Comparison of ENCODE assay signal across 18 cellular contexts in genomic region chr3:185797108-185797881, GRCh38. TPM values are rescaled to one million over a fixed set of nuclear protein-coding genes. Genes with fewer than 3 reads are reported as not detected.
DNase-seq lines count a peak whose midpoint lies in the region; ATAC-seq, FAIRE-seq and TF ChIP-seq lines count a peak whose summit lies in the region.
"Had no signal": no experiment of that assay in that cellular context is flagged by ENCODE, and none has a peak within 500 bp of the region (broad histone marks: within the 10 kb centered on the region; RNA-seq: fewer than 3 reads in every experiment).

No MANE protein-coding gene starts in this region.

- peaks cover 18% of the 10 kb centered on the region for H3K36me3 Mint-ChIP-seq in HFFc6 (ENCODE audit: low read depth)
- peaks cover 2% of the 10 kb centered on the region; the same call in 1 of the 2 replicates for H3K36me3 Mint-ChIP-seq in WTC11
- H3K36me3 Mint-ChIP-seq in CD8-positive, alpha-beta memory T cell: peaks cover 0 to 7% (median 0%) of the 10 kb centered on the region in 3 donors
- H3K36me3 Mint-ChIP-seq in activated CD8-positive, alpha-beta T cell treated with anti-CD3 and anti-CD28 coated beads, Interleukin-2, amount 10 ng/mL, durations not matched to agents 7 days and 5 days (ENCODE audit: low read depth): no peaks in the 10 kb centered on the region
- H3K36me3 Mint-ChIP-seq: naive thymus-derived CD8-positive, alpha-beta T cell had no signal

- H3K4me3 Mint-ChIP-seq in HFFc6: peak overlapping the region; percentile 52
- no peak overlapping the region for H3K4me3 Mint-ChIP-seq in WTC11
- no peak overlapping the region for H3K4me3 Mint-ChIP-seq in CD8-positive, alpha-beta memory T cell
- H3K4me3 Mint-ChIP-seq in activated CD8-positive, alpha-beta T cell treated with anti-CD3 and anti-CD28 coated beads, Interleukin-2, amount 10 ng/mL, durations not matched to agents 7 days and 5 days: no peak overlapping the region
- H3K4me3 Mint-ChIP-seq: naive thymus-derived CD8-positive, alpha-beta T cell had no signal

- DNase-seq in HFFc6: no peak
- DNase-seq in WTC11 (ENCODE audit: low spot score): no peak
- no peak for DNase-seq in keratinocyte (ENCODE audit: low read depth, low spot score)
- DNase-seq in ascending aorta (ENCODE audit: low spot score in 2 of 2): no peak
- no peak for DNase-seq in globus pallidus (ENCODE audit: low spot score)
- DNase-seq in CD8-positive, alpha-beta memory T cell: no peak
- DNase-seq in activated CD8-positive, alpha-beta T cell treated with anti-CD3 and anti-CD28 coated beads, Interleukin-2, amount 10 ng/mL, durations not matched to agents 7 days and 5 days: no peak
- DNase-seq: activated CD8-positive, alpha-beta memory T cell treated with anti-CD3 and anti-CD28 coated beads, Interleukin-2, amount 50 U/mL, for 48 hours; left ventricle myocardium inferior; naive thymus-derived CD8-positive, alpha-beta T cell; NCI-H82; right cardiac atrium; stimulated activated CD4-positive, alpha-beta T cell treated with anti-CD3 and anti-CD28 coated beads, Interleukin-1b, Interleukin-23, amount 100 ng/mL, for 48 hours; substantia nigra; T-helper 2 cell had no signal

- intact Hi-C loops in ascending aorta (cut with DNase I): no loop called here

- ATAC-seq in WTC11: no peak; the same call in 1 of the 2 replicates
- no peak for ATAC-seq in activated CD8-positive, alpha-beta T cell treated with anti-CD3 and anti-CD28 coated beads, Interleukin-2, amount 10 ng/mL, durations not matched to agents 7 days and 5 days
- ATAC-seq: naive thymus-derived CD8-positive, alpha-beta T cell had no signal

- TF ChIP-seq CTCF in HFFc6 (IDR thresholded peaks at IDR 0.05) (no peak), WTC11 (IDR thresholded peaks at IDR 0.05) (no peak), keratinocyte (optimal IDR thresholded peaks at IDR 0.05 in 1 of 3, IDR thresholded peaks at IDR 0.05 in 1 of 3, conservative IDR thresholded peaks at IDR 0.05 in 1 of 3; ENCODE audit: extremely low read depth in 1 of 3, insufficient read depth in 2 of 3, low read length in 3 of 3) (no peak), ascending aorta (IDR thresholded peaks at IDR 0.05) (no peak)

- POLR2A ChIA-PET in WTC11 (lab: Charles Lee): interaction anchor here (0.6 to 1.2 kb wide), 3 partner anchors 8 to 15 kb away, joined by 3 to 5 read pairs (median 3); no protein-coding TSS in a partner anchor
- POLR2A ChIA-PET in CD8-positive, alpha-beta memory T cell (lab: Charles Lee): no interaction called here
- POLR2A ChIA-PET in activated CD8-positive, alpha-beta T cell treated with anti-CD3 and anti-CD28 coated beads, Interleukin-2, amount 10 ng/mL, durations not matched to agents 7 days and 5 days (lab: Charles Lee): no interaction called here

- H3K27me3 Mint-ChIP-seq in HFFc6 (ENCODE audit: insufficient read depth): no peaks in the 10 kb centered on the region; the same call in 1 of the 2 replicates
- no peaks in the 10 kb centered on the region for H3K27me3 Mint-ChIP-seq in WTC11 (ENCODE audit: low read depth)
- H3K27me3 Mint-ChIP-seq in CD8-positive, alpha-beta memory T cell: peaks cover 9 to 43% of the 10 kb centered on the region in 2 donors
- H3K27me3 Mint-ChIP-seq in activated CD8-positive, alpha-beta T cell treated with anti-CD3 and anti-CD28 coated beads, Interleukin-2, amount 10 ng/mL, durations not matched to agents 7 days and 5 days (ENCODE audit: low read depth): peaks cover 6% of the 10 kb centered on the region

- peak overlapping the region; percentile 71 for H3K4me2 ChIP-seq in keratinocyte (ENCODE audit: control insufficient read depth, extremely low read depth, insufficient read depth, low read depth, low read length)
- H3K4me2 ChIP-seq in skeletal muscle satellite cell (ENCODE audit: low read length): peak overlapping the region; percentile 17
- H3K4me2 ChIP-seq: BLaER1 had no signal

- H3K4me3 ChIP-seq in keratinocyte (ENCODE audit: control insufficient read depth in 2 of 3, extremely low read depth in 1 of 3, insufficient read depth in 2 of 3, low read depth in 1 of 3, low read length in 3 of 3) (peak overlapping the region in 2 of 3 experiments; percentile 4 to 25), skeletal muscle satellite cell (ENCODE audit: low read length) (peak overlapping the region; percentile 1), ascending aorta (no peak overlapping the region)
- H3K4me3 ChIP-seq in CD8-positive, alpha-beta memory T cell (ENCODE audit: low read length): no peak overlapping the region
- H3K4me3 ChIP-seq: BLaER1, left ventricle myocardium inferior had no signal

- H3K27me3 ChIP-seq in keratinocyte (ENCODE audit: control insufficient read depth, extremely low read depth, insufficient read depth, low read length) (no peaks in the 10 kb centered on the region), skeletal muscle satellite cell (ENCODE audit: control insufficient read depth, insufficient read depth, low read length) (no peaks in the 10 kb centered on the region), ascending aorta (no peaks in the 10 kb centered on the region)
- H3K27me3 ChIP-seq in CD8-positive, alpha-beta memory T cell (ENCODE audit: insufficient read depth, low read length, poor library complexity, severe bottlenecking): no peaks in the 10 kb centered on the region
- H3K27me3 ChIP-seq: BLaER1 had no signal

- H3K9me3 ChIP-seq in keratinocyte (ENCODE audit: control insufficient read depth, low read depth, low read length) (no peaks in the 10 kb centered on the region), skeletal muscle satellite cell (replicated peaks; ENCODE audit: low read length) (no peaks in the 10 kb centered on the region), ascending aorta (no peaks in the 10 kb centered on the region)
- H3K9me3 ChIP-seq in CD8-positive, alpha-beta memory T cell (ENCODE audit: low read length): no peaks in the 10 kb centered on the region
- H3K9me3 ChIP-seq: left ventricle myocardium inferior had no signal

- H4K20me1 ChIP-seq in keratinocyte (ENCODE audit: control insufficient read depth, extremely low read depth, insufficient read depth, low read length): peaks cover 30% of the 10 kb centered on the region
- H4K20me1 ChIP-seq: BLaER1 had no signal

- peak overlapping the region; percentile 74 for H3K9ac ChIP-seq in keratinocyte (ENCODE audit: control insufficient read depth, extremely low read depth, insufficient read depth, low read length)
- no peak overlapping the region for H3K9ac ChIP-seq in skeletal muscle satellite cell (ENCODE audit: low read depth, low read length)
- H3K9ac ChIP-seq: BLaER1 had no signal

- H3K4me1 Mint-ChIP-seq in HFFc6 (ENCODE audit: low read depth): peaks cover 71% of the 10 kb centered on the region
- peaks cover 81% of the 10 kb centered on the region for H3K4me1 Mint-ChIP-seq in WTC11
- no peaks in the 10 kb centered on the region for H3K4me1 Mint-ChIP-seq in CD8-positive, alpha-beta memory T cell
- H3K4me1 Mint-ChIP-seq in activated CD8-positive, alpha-beta T cell treated with anti-CD3 and anti-CD28 coated beads, Interleukin-2, amount 10 ng/mL, durations not matched to agents 7 days and 5 days (ENCODE audit: low read depth): peaks cover 7% of the 10 kb centered on the region

- peaks cover 94% of the 10 kb centered on the region for H3K79me2 ChIP-seq in keratinocyte (ENCODE audit: control insufficient read depth, insufficient read depth, low read length)

- CTCF ChIA-PET in WTC11 (lab: Charles Lee): interaction anchor here (0.6 to 1.7 kb wide), 4 partner anchors 8 to 162 kb away, joined by 3 to 7 read pairs (median 3); no protein-coding TSS in a partner anchor
- CTCF ChIA-PET in CD8-positive, alpha-beta memory T cell (lab: Charles Lee): no interaction called here
- CTCF ChIA-PET in activated CD8-positive, alpha-beta T cell treated with anti-CD3 and anti-CD28 coated beads, Interleukin-2, amount 10 ng/mL, durations not matched to agents 7 days and 5 days (lab: Charles Lee): no interaction called here

- peaks cover 5% of the 10 kb centered on the region for H3K9me1 ChIP-seq in keratinocyte (ENCODE audit: control insufficient read depth, extremely low read depth, insufficient read depth, low read length)

- peak; percentile 17 for FAIRE-seq in keratinocyte (lab: Jason Lieb, UNC)
- FAIRE-seq: H1 had no signal

- H3K27ac ChIP-seq in keratinocyte (ENCODE audit: control insufficient read depth, insufficient read depth, low read length): peak overlapping the region; percentile 95
- H3K27ac ChIP-seq in ascending aorta: no peak overlapping the region
- H3K27ac ChIP-seq in CD8-positive, alpha-beta memory T cell (ENCODE audit: low read depth, low read length): no peak overlapping the region
- H3K27ac ChIP-seq: BLaER1, left ventricle myocardium inferior had no signal

- no peaks in the 10 kb centered on the region for H3K9me3 Mint-ChIP-seq in HFFc6
- no peaks in the 10 kb centered on the region for H3K9me3 Mint-ChIP-seq in WTC11
- H3K9me3 Mint-ChIP-seq in CD8-positive, alpha-beta memory T cell: peaks cover 0 to 3% (median 0%) of the 10 kb centered on the region in 5 donors
- H3K9me3 Mint-ChIP-seq in activated CD8-positive, alpha-beta T cell treated with anti-CD3 and anti-CD28 coated beads, Interleukin-2, amount 10 ng/mL, durations not matched to agents 7 days and 5 days (ENCODE audit: insufficient read depth): no peaks in the 10 kb centered on the region

- no peak overlapping the region for H2AFZ ChIP-seq in keratinocyte (ENCODE audit: control insufficient read depth, low read length)

- dilution Hi-C loops in keratinocyte (cut with MboI; ENCODE audit: extremely low pct_ligation_motif_present, low sequenced_read_pairs): no loop called here

- H3K36me3 ChIP-seq in keratinocyte (ENCODE audit: control insufficient read depth in 2 of 2, extremely low read depth in 1 of 2, insufficient read depth in 2 of 2, low read length in 2 of 2) (peaks cover 0 to 2% of the 10 kb centered on the region in 2 experiments), skeletal muscle satellite cell (ENCODE audit: insufficient read depth, low read length) (no peaks in the 10 kb centered on the region), ascending aorta (no peaks in the 10 kb centered on the region)
- H3K36me3 ChIP-seq in CD8-positive, alpha-beta memory T cell (ENCODE audit: insufficient read depth, low read length): no peaks in the 10 kb centered on the region
- H3K36me3 ChIP-seq: BLaER1, left ventricle myocardium inferior had no signal

- H3K4me1 ChIP-seq in keratinocyte (ENCODE audit: control insufficient read depth, extremely low read depth, insufficient read depth, low read length): peaks cover 38% of the 10 kb centered on the region
- peaks cover 28% of the 10 kb centered on the region for H3K4me1 ChIP-seq in skeletal muscle satellite cell (ENCODE audit: control insufficient read depth, insufficient read depth, low read length)
- no peaks in the 10 kb centered on the region for H3K4me1 ChIP-seq in ascending aorta
- no peaks in the 10 kb centered on the region for H3K4me1 ChIP-seq in CD8-positive, alpha-beta memory T cell (ENCODE audit: insufficient read depth, low read length)
- H3K4me1 ChIP-seq: left ventricle myocardium inferior had no signal

- peak overlapping the region; percentile 90 for H3K27ac Mint-ChIP-seq in HFFc6
- peak overlapping the region; percentile 42 for H3K27ac Mint-ChIP-seq in WTC11
- no peak overlapping the region for H3K27ac Mint-ChIP-seq in CD8-positive, alpha-beta memory T cell
- H3K27ac Mint-ChIP-seq in activated CD8-positive, alpha-beta T cell treated with anti-CD3 and anti-CD28 coated beads, Interleukin-2, amount 10 ng/mL, durations not matched to agents 7 days and 5 days: no peak overlapping the region
- H3K27ac Mint-ChIP-seq: naive thymus-derived CD8-positive, alpha-beta T cell had no signal

RNA-seq across cellular contexts. Expression of gene IGF2BP2, which starts 27.5 kb away (rescaled TPM):
- total RNA-seq in HFFc6 (2021; fragmentation: NEBNext Ultra II Directional; extraction: Animal tissue kit (Norgen Biotek cat#: 25700)): 100 to 1,000 TPM in 3 of 6 experiments, 10 to 100 TPM in 3; 97.2 to 111 (median 100.0) TPM
- 133 to 157 TPM (median 150 TPM) in 3 replicates for total RNA-seq in WTC11 (2021)
- polyA plus RNA-seq in keratinocyte: 8.2 to 21.2 TPM (median 13.7 TPM) in 3 replicates
- 220 TPM for polyA plus RNA-seq in keratinocyte (2011; ENCODE audit: low read depth)
- polyA plus RNA-seq in keratinocyte (2011; cell fraction: cytosol; rRNA removed): 14.8 and 22.0 TPM in 2 replicates
- polyA plus RNA-seq in keratinocyte (2011; cell fraction: nucleus; rRNA removed): 51.5 and 53.8 TPM in 2 replicates
- 49.7 and 116 TPM in 2 replicates for polyA plus RNA-seq in keratinocyte (2012; ENCODE audit: low replicate concordance)
- polyA minus RNA-seq in keratinocyte: 11.0 to 80.3 TPM (median 54.5 TPM) in 3 replicates
- 11.5 TPM for polyA minus RNA-seq in keratinocyte (2011; cell fraction: cytosol; rRNA and poly(A)+ RNA removed)
- polyA minus RNA-seq in keratinocyte (2011; cell fraction: nucleus; rRNA and poly(A)+ RNA removed): 37.9 and 101 TPM in 2 replicates
- 85.2 and 95.6 TPM in 2 replicates for total RNA-seq in skeletal muscle satellite cell (2012; rRNA removed)
- 2.9 TPM for total RNA-seq in ascending aorta
- total RNA-seq in CD8-positive, alpha-beta memory T cell: under 1 TPM; 0.42 TPM
- not detected for polyA plus RNA-seq in CD8-positive, alpha-beta memory T cell
- under 1 TPM; 0.21 to 0.32 TPM for total RNA-seq in activated CD8-positive, alpha-beta T cell treated with anti-CD3 and anti-CD28 coated beads, Interleukin-2, amount 10 ng/mL, durations not matched to agents 7 days and 5 days
- polyA plus RNA-seq: naive thymus-derived CD8-positive, alpha-beta T cell had no signal

Comparison
In these comparisons a context has a peak if more than half of its experiments do, and no peak if none do; other contexts are left out.
1. H3K27ac Mint-ChIP-seq: peak in HFFc6 (single experiment) and WTC11 (single experiment); none in CD8-positive, alpha-beta memory T cell (0 of 8) and activated CD8-positive, alpha-beta T cell treated with anti-CD3 and anti-CD28 coated beads, Interleukin-2, amount 10 ng/mL, durations not matched to agents 7 days and 5 days (single experiment).
2. H3K4me3 ChIP-seq: peak in keratinocyte (2 of 3) and skeletal muscle satellite cell (single experiment); none in ascending aorta (0 of 2) and CD8-positive, alpha-beta memory T cell (single experiment).
3. RNA of gene IGF2BP2, which starts 27.5 kb away (total RNA-seq): 133 to 157 TPM in WTC11 and 97.2 to 111 TPM in HFFc6; 2.9 TPM in ascending aorta (single experiment), 0.42 TPM in CD8-positive, alpha-beta memory T cell and 0.21 to 0.32 TPM in activated CD8-positive, alpha-beta T cell treated with anti-CD3 and anti-CD28 coated beads, Interleukin-2, amount 10 ng/mL, durations not matched to agents 7 days and 5 days; every median in the first group is over 10 times any median in the second.